ENCODE assay signal across 22 cellular contexts in the genomic region with DNA sequence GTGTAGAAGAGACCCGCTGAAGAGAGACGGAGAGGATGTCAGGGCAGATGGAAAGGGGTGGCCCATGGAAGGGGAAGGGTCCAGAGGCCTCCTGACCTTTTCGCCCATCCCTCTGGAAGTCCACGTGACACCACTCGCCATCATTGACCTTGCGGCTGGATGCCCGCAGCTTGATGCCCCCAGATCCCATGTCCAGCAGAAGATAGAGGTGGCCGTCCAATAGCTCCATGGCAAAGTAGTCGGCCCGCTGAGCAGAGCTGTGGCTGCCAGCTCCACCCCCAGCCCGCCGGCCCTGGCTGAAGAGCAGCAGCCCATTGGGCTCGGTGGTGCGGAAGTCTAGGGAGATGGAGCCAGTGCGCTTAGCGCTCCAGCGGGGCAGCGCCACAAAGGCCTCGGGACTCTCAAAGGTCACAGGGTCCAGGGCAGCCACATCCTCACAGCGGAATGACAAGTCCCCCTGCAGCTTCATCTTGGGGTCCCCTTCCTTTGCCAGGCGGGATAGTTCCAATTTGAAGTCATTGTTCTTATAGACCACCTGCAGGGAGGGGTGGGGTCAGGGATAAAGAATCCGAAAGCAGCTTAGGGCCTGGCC. TPM values are rescaled to one million over a fixed set of nuclear protein-coding genes. Genes with fewer than 3 reads are reported as not detected.
DNase-seq lines count a peak whose midpoint lies in the region; ATAC-seq, FAIRE-seq and TF ChIP-seq lines count a peak whose summit lies in the region.
"Had no signal": no experiment of that assay in that cellular context is flagged by ENCODE, and none has a peak within 500 bp of the region (broad histone marks: within the 10 kb centered on the region; RNA-seq: fewer than 3 reads in every experiment).

No MANE protein-coding gene starts in this region.

- FAIRE-seq in GM19239 (lab: Jason Lieb, UNC): no peak
- FAIRE-seq: A549, D721Med, G401.6, H54 had no signal

- no peaks in the 10 kb centered on the region for H3K79me2 ChIP-seq in neural progenitor cell (ENCODE audit: low read depth)

- no peak overlapping the region for H3K27ac ChIP-seq in left ventricle myocardium inferior (replicated peaks)
- H3K27ac ChIP-seq in endodermal cell (ENCODE audit: low read depth, low read length): no peak overlapping the region
- no peak overlapping the region for H3K27ac ChIP-seq in neural progenitor cell
- H3K27ac ChIP-seq: 22Rv1, A549, C4-2B, GM23248, HL-60 had no signal

- H3K27me3 Mint-ChIP-seq in endodermal cell (ENCODE audit: insufficient read depth): peaks cover 34% of the 10 kb centered on the region
- peaks cover 6% of the 10 kb centered on the region for H3K27me3 Mint-ChIP-seq in neural progenitor cell (ENCODE audit: insufficient read depth, low read depth)
- peaks cover 16% of the 10 kb centered on the region for H3K27me3 Mint-ChIP-seq in chondrocyte (ENCODE audit: low read depth)

- ATAC-seq in Right ventricle myocardium inferior (no peak), GM18511 (IDR thresholded peaks at IDR 0.05; ENCODE audit: unreplicated experiment) (no peak)
- ATAC-seq: A549, HCT116 had no signal

- H3K9me3 Mint-ChIP-seq in endodermal cell (no peaks in the 10 kb centered on the region), neural progenitor cell (peaks cover 4% of the 10 kb centered on the region), chondrocyte (ENCODE audit: low read depth) (no peaks in the 10 kb centered on the region)
- H3K9me3 Mint-ChIP-seq: CD4-positive, alpha-beta T cell; HFFc6 had no signal

- intact Hi-C loops in left ventricle myocardium inferior (cut with micrococcal nuclease): no loop called here
- intact Hi-C loops in Right ventricle myocardium inferior (cut with DNase I): no loop called here

- H3K27ac Mint-ChIP-seq in endodermal cell (no peak overlapping the region), neural progenitor cell (no peak overlapping the region), chondrocyte (ENCODE audit: unreplicated experiment) (no peak overlapping the region)
- H3K27ac Mint-ChIP-seq: CD4-positive, alpha-beta T cell; HFFc6 had no signal

- H3K36me3 ChIP-seq in left ventricle myocardium inferior: no peaks in the 10 kb centered on the region
- no peaks in the 10 kb centered on the region for H3K36me3 ChIP-seq in endodermal cell (ENCODE audit: control insufficient read depth, insufficient read depth, low read length)
- H3K36me3 ChIP-seq in neural progenitor cell: no peaks in the 10 kb centered on the region

- no peaks in the 10 kb centered on the region for H3F3A ChIP-seq in neural progenitor cell (ENCODE audit: low read depth)

- peaks cover 52% of the 10 kb centered on the region for H3K27me3 ChIP-seq in left ventricle myocardium inferior (ENCODE audit: low read depth)
- H3K27me3 ChIP-seq in endodermal cell (ENCODE audit: control insufficient read depth, insufficient read depth, low read length, poor library complexity, severe bottlenecking): no peaks in the 10 kb centered on the region
- peaks cover 24% of the 10 kb centered on the region for H3K27me3 ChIP-seq in neural progenitor cell

- no peaks in the 10 kb centered on the region for H3K9me3 ChIP-seq in left ventricle myocardium inferior (replicated peaks)
- no peaks in the 10 kb centered on the region for H3K9me3 ChIP-seq in endodermal cell (ENCODE audit: control insufficient read depth, low read length)
- no peaks in the 10 kb centered on the region for H3K9me3 ChIP-seq in neural progenitor cell (ENCODE audit: low read depth)
- H3K9me3 ChIP-seq: A549, Caco-2 had no signal

- H3K4me3 Mint-ChIP-seq in endodermal cell (no peak overlapping the region), neural progenitor cell (no peak overlapping the region), chondrocyte (ENCODE audit: unreplicated experiment) (no peak overlapping the region)
- H3K4me3 Mint-ChIP-seq: CD4-positive, alpha-beta T cell; HFFc6 had no signal

- TF ChIP-seq CTCF in left ventricle myocardium inferior (IDR thresholded peaks at IDR 0.05; ENCODE audit: borderline replicate concordance) (no peak), endodermal cell (conservative IDR thresholded peaks at IDR 0.05) (no peak), neural progenitor cell (IDR thresholded peaks at IDR 0.05) (no peak), chondrocyte (IDR thresholded peaks at IDR 0.05) (no peak)

- H4K20me1 ChIP-seq in neural progenitor cell (ENCODE audit: low read depth): no peaks in the 10 kb centered on the region

- H2AFZ ChIP-seq in neural progenitor cell (replicated peaks): no peak overlapping the region
- H2AFZ ChIP-seq: GM23248 had no signal

- H3K36me3 Mint-ChIP-seq in endodermal cell (ENCODE audit: low read depth) (no peaks in the 10 kb centered on the region), neural progenitor cell (peaks cover 2% of the 10 kb centered on the region), chondrocyte (ENCODE audit: low read depth) (no peaks in the 10 kb centered on the region)

- H3K4me3 ChIP-seq in left ventricle myocardium inferior: no peak overlapping the region
- H3K4me3 ChIP-seq in endodermal cell (ENCODE audit: low read length): no peak overlapping the region
- H3K4me3 ChIP-seq in neural progenitor cell: no peak overlapping the region
- H3K4me3 ChIP-seq: A549, GM23248 had no signal

- DNase-seq in left ventricle myocardium inferior (peak; percentile 12), Right ventricle myocardium inferior (ENCODE audit: missing footprints) (no peak), endodermal cell (peak; percentile 54), neural progenitor cell (ENCODE audit: low spot score) (peak; percentile 51), chondrocyte (ENCODE audit: low spot score) (no peak), GM19239 (ENCODE audit: insufficient read length, low spot score) (no peak)
- DNase-seq: AML-193; Caco-2; CD4-positive, alpha-beta T cell; GM23248; HFFc6; IMR-90; KBM-7 had no signal

- H3K9ac ChIP-seq in endodermal cell (ENCODE audit: extremely low read depth, low read length, poor library complexity, severe bottlenecking) (no peak overlapping the region), neural progenitor cell (no peak overlapping the region)
- H3K9ac ChIP-seq: GM23248 had no signal

- H3K4me1 ChIP-seq in left ventricle myocardium inferior (no peaks in the 10 kb centered on the region), endodermal cell (ENCODE audit: control insufficient read depth, insufficient read depth, low read length) (peaks cover 3% of the 10 kb centered on the region), neural progenitor cell (peaks cover 10% of the 10 kb centered on the region)
- H3K4me1 ChIP-seq: A549, Caco-2 had no signal

- H3K4me1 Mint-ChIP-seq in endodermal cell: peaks cover 33% of the 10 kb centered on the region
- H3K4me1 Mint-ChIP-seq in neural progenitor cell: peaks cover 7% of the 10 kb centered on the region
- peaks cover 7% of the 10 kb centered on the region for H3K4me1 Mint-ChIP-seq in chondrocyte (ENCODE audit: low read depth)

- WGBS in endodermal cell (ENCODE audit: insufficient coverage in 1 of 2, insufficient read length in 1 of 2), 2 experiments: 88 to 94% methylated on average over 18 to 22 of the region's 22 CpGs

- H3K4me2 ChIP-seq in neural progenitor cell: no peak overlapping the region
- H3K4me2 ChIP-seq: A549 had no signal

RNA-seq across cellular contexts. Expression of a gene that starts 55.7 kb away (rescaled TPM):
- total RNA-seq in left ventricle myocardium inferior (0.71 TPM), Right ventricle myocardium inferior (1.9 TPM), endodermal cell (1 to 10 TPM in 1 of 2 donors, under 1 TPM in 1; 1.00 to 1.5 TPM), neural progenitor cell (ENCODE audit: low replicate concordance) (2.2 and 9.2 TPM in 2 replicates), chondrocyte (1.1 to 3.0 TPM (median 1.8 TPM) in 3 replicates)
- 26.7 TPM for polyA plus RNA-seq in endodermal cell (2013, experiment 1 of 2)
- 29.3 TPM for polyA plus RNA-seq in endodermal cell (2013, experiment 2 of 2)

Comparison
In these comparisons a context has a peak if more than half of its experiments do, and no peak if none do; other contexts are left out.
1. DNase-seq: peak in left ventricle myocardium inferior (single experiment), endodermal cell (single experiment) and neural progenitor cell (single experiment); none in Right ventricle myocardium inferior (single experiment), chondrocyte (single experiment) and GM19239 (single experiment).